8 cellular contexts compared by ENCODE assay signal in the genomic region with DNA sequence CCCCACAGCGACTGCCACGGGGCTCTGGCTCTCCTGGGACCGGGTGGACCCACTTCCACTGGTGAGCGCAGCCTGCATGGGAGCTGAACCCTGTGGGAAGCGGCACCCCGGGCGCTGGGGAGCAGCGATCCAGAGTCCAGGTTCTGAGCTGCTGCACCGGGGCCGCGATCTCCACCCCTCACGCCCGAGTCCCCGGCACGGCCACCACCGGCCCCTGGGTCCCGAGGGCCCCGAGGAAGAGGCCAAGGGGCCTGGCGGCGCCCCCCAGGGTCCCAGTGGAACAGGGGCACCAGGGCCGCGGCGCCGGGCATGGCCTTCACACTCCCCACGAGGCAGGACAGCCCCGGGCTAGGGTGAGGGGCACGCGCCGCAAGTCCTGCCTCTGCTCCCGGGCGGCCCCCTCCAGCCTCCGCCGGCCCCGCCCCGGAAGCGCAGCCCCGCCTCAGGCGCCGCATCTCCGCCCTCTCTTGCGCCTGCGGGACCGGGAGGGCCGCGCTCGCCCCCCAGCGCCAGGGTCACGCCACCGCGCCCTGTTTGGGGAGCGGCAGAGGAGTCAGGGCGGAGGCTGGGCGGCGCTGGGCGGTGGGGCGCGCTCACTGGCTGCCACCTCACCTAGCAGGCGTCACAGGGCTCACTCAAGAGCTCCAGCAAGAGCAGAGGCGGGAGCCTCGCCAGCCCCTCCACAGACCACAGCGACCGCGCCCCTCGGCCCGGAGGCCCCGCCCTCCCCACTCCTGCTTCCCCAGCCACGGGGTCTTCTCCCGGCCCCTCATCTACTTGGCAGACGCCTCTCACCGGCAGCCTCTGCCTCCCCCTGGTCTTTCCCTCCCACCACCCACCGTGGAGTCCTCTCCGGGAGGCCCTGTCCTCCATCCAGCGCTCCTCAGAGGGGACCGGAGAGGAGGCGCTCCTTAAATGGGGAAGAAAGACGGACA.
DNase-seq lines count a peak whose midpoint lies in the region; ATAC-seq, FAIRE-seq and TF ChIP-seq lines count a peak whose summit lies in the region.

No MANE protein-coding gene starts in this region.

- H3K4me3 ChIP-seq in neutrophil (ENCODE audit: low read depth in 1 of 2, low read length in 1 of 2), result peak overlapping the region; percentile 48 to 58

- DNase-seq in AG08395 (ENCODE audit: low spot score), result peak; percentile 91
- peak; percentile 95 for DNase-seq in GM19239 (ENCODE audit: insufficient read length, low spot score)
- DNase-seq in OCI-M1 (lab: John Stamatoyannopoulos, UW), result peak; percentile 94
- peak; percentile 88 for DNase-seq in activated gamma-delta T cell treated with Interleukin-2 at 50 U/mL for 16 hours
- DNase-seq in foreskin melanocyte, result peak; percentile 40
- DNase-seq in stromal cell of bone marrow (ENCODE audit: low read depth), result peak; percentile 54

- TF ChIP-seq CTCF in neutrophil (IDR thresholded peaks at IDR 0.05), result peak; percentile 43

- no peaks in the 10 kb centered on the region for H3K9me3 ChIP-seq in neutrophil

- peak; percentile 87 for ATAC-seq in HG03439 (IDR thresholded peaks at IDR 0.05; ENCODE audit: unreplicated experiment)

- H3K4me1 ChIP-seq in neutrophil (ENCODE audit: control insufficient read depth in 1 of 2, insufficient read depth in 1 of 2, low read depth in 1 of 2, low read length in 1 of 2), result peaks cover 5 to 12% of the 10 kb centered on the region in 2 experiments

- peaks cover 12% of the 10 kb centered on the region for H3K36me3 ChIP-seq in neutrophil

- peaks cover 20% of the 10 kb centered on the region for H3K27me3 ChIP-seq in neutrophil

- no peak overlapping the region for H3K27ac ChIP-seq in neutrophil

- peak; percentile 87 for FAIRE-seq in GM19239 (lab: Jason Lieb, UNC)

Comparison
In these comparisons a context has a peak if more than half of its experiments do, and no peak if none do; other contexts are left out.
1. DNase-seq: peak in every context shown above with its lines; median percentile 95 in GM19239; 94 in OCI-M1; 91 in AG08395; 88 in activated gamma-delta T cell treated with Interleukin-2 at 50 U/mL for 16 hours; 54 in stromal cell of bone marrow; 40 in foreskin melanocyte.